In genomic region chr14:103880334-103880985, GRCh38 we compare ENCODE assay signal across 8 cellular contexts. TPM values are rescaled to one million over a fixed set of nuclear protein-coding genes. Genes with fewer than 3 reads are reported as not detected.
DNase-seq lines count a peak whose midpoint lies in the region; ATAC-seq, FAIRE-seq and TF ChIP-seq lines count a peak whose summit lies in the region.

No MANE protein-coding gene starts in this region.

- TF ChIP-seq CTCF in body of pancreas (IDR thresholded peaks at IDR 0.05) (no peak), kidney (IDR thresholded peaks at IDR 0.05; ENCODE audit: borderline replicate concordance, extremely low read depth, insufficient read depth) (no peak)

- intact Hi-C loops in body of pancreas (cut with DNase I), result no loop called here
- intact Hi-C loops in kidney (cut with DNase I), result no loop called here

- ATAC-seq in body of pancreas (peak; percentile 49), HG03097 (IDR thresholded peaks at IDR 0.05; ENCODE audit: low FRiP score, unreplicated experiment) (no peak), GM19351 (IDR thresholded peaks at IDR 0.05; ENCODE audit: unreplicated experiment) (no peak)
- peak; percentile 33 to 42 for ATAC-seq in stimulated activated naive B cell treated with anti-CD40 and anti-IgM and Interleukin-4, amounts not matched to agents 10 μg/mL and 1 μg/mL and 100 μg/mL, for 72 hours (replicated peaks)

- H3K36me3 ChIP-seq in body of pancreas (replicated peaks in 1 of 2; ENCODE audit: insufficient read depth in 1 of 2, low read depth in 2 of 2) (no peaks in the 10 kb centered on the region), kidney (ENCODE audit: control insufficient read depth in 1 of 2, insufficient read depth in 2 of 2, low read length in 2 of 2) (no peaks in the 10 kb centered on the region)

- H3K36me3 Mint-ChIP-seq in stimulated activated naive B cell treated with anti-CD40 and anti-IgM and Interleukin-4, amounts not matched to agents 10 μg/mL and 1 μg/mL and 100 μg/mL, for 72 hours, result no peaks in the 10 kb centered on the region

- H3K4me1 Mint-ChIP-seq in stimulated activated naive B cell treated with anti-CD40 and anti-IgM and Interleukin-4, amounts not matched to agents 10 μg/mL and 1 μg/mL and 100 μg/mL, for 72 hours, result peaks cover 8 to 20% of the 10 kb centered on the region in 2 donors

- peak overlapping the region; percentile 53 to 74 for H3K4me3 Mint-ChIP-seq in stimulated activated naive B cell treated with anti-CD40 and anti-IgM and Interleukin-4, amounts not matched to agents 10 μg/mL and 1 μg/mL and 100 μg/mL, for 72 hours

- H3K9ac ChIP-seq in kidney (ENCODE audit: low read length in 2 of 2), result peak overlapping the region in 1 of 2 donors; percentile 44

- H3K4me3 ChIP-seq in body of pancreas, result no peak overlapping the region
- peak overlapping the region in 1 of 2 donors; percentile 49 for H3K4me3 ChIP-seq in kidney (ENCODE audit: low read length in 2 of 2)

- H3K9me3 ChIP-seq in body of pancreas, result no peaks in the 10 kb centered on the region
- H3K9me3 ChIP-seq in kidney (ENCODE audit: control insufficient read depth in 1 of 2, low read length in 2 of 2), result no peaks in the 10 kb centered on the region

- H3K27me3 Mint-ChIP-seq in stimulated activated naive B cell treated with anti-CD40 and anti-IgM and Interleukin-4, amounts not matched to agents 10 μg/mL and 1 μg/mL and 100 μg/mL, for 72 hours, result peaks cover 13 to 35% of the 10 kb centered on the region in 2 donors

- no peaks in the 10 kb centered on the region for H3K9me3 Mint-ChIP-seq in stimulated activated naive B cell treated with anti-CD40 and anti-IgM and Interleukin-4, amounts not matched to agents 10 μg/mL and 1 μg/mL and 100 μg/mL, for 72 hours

- FAIRE-seq in kidney (lab: Jason Lieb, UNC), result no peak

- H3K4me1 ChIP-seq in body of pancreas, result peaks cover 56% of the 10 kb centered on the region
- peaks cover 30 to 32% of the 10 kb centered on the region in 2 donors for H3K4me1 ChIP-seq in kidney (ENCODE audit: control insufficient read depth in 1 of 2, insufficient read depth in 1 of 2, low read depth in 1 of 2, low read length in 2 of 2)

- TF ChIP-seq POLR2A in body of pancreas (IDR thresholded peaks at IDR 0.05), result no peak

- H3K27ac Mint-ChIP-seq in stimulated activated naive B cell treated with anti-CD40 and anti-IgM and Interleukin-4, amounts not matched to agents 10 μg/mL and 1 μg/mL and 100 μg/mL, for 72 hours, result no peak overlapping the region

- no peaks in the 10 kb centered on the region for H3K27me3 ChIP-seq in body of pancreas

- WGBS in body of pancreas, 2 donors, result 1 to 7% methylated on average over 12 to 18 of the region's 18 CpGs

- peak overlapping the region; percentile 88 to 97 (median 94) for H3K27ac ChIP-seq in body of pancreas
- H3K27ac ChIP-seq in kidney (ENCODE audit: low read depth in 2 of 2, low read length in 2 of 2), result peak overlapping the region; percentile 82 to 87

- DNase-seq in COLO668 (lab: John Stamatoyannopoulos, UW; ENCODE audit: unreplicated experiment) (peak; percentile 69), NCI-H1092 (lab: John Stamatoyannopoulos, UW) (peak; percentile 36), body of pancreas (peak; percentile 85 to 90 (median 88)), kidney (peak; percentile 96), NCI-H748 treated with DMSO at 0.1 percent for 48 hours (lab: John Stamatoyannopoulos, UW) (no peak)
- no peak for DNase-seq in stimulated activated naive B cell treated with anti-CD40 and anti-IgM and Interleukin-4, amounts not matched to agents 10 μg/mL and 1 μg/mL and 100 μg/mL, for 72 hours

RNA-seq across cellular contexts. Expression of gene PPP1R13B, which starts 33.1 kb away (rescaled TPM):
- total RNA-seq in body of pancreas (10 to 100 TPM; 12.5 to 36.3 TPM), kidney (69.4 TPM)
- 15.1 TPM for polyA plus RNA-seq in kidney (ENCODE audit: insufficient read depth, low read depth, low replicate concordance)

RNA-seq across cellular contexts. Expression of gene TDRD9, which starts 47.8 kb away (rescaled TPM):
- 1 to 10 TPM; 2.0 to 4.7 TPM for total RNA-seq in body of pancreas
- 6.6 TPM for total RNA-seq in kidney
- 1.6 TPM for polyA plus RNA-seq in kidney (ENCODE audit: insufficient read depth, low read depth, low replicate concordance)

Comparison
In these comparisons a context has a peak if more than half of its experiments do, and no peak if none do; other contexts are left out.
1. DNase-seq: peak in COLO668 (single experiment), NCI-H1092 (single experiment), body of pancreas (4 of 4) and kidney (single experiment); none in stimulated activated naive B cell treated with anti-CD40 and anti-IgM and Interleukin-4, amounts not matched to agents 10 μg/mL and 1 μg/mL and 100 μg/mL, for 72 hours (single experiment) and NCI-H748 treated with DMSO at 0.1 percent for 48 hours (single experiment).
2. ATAC-seq: peak in body of pancreas (single experiment) and stimulated activated naive B cell treated with anti-CD40 and anti-IgM and Interleukin-4, amounts not matched to agents 10 μg/mL and 1 μg/mL and 100 μg/mL, for 72 hours (2 of 2); none in HG03097 (single experiment) and GM19351 (single experiment).